ENCODE assay signal across 18 cellular contexts in genomic region chr5:93746406-93747056, GRCh38. TPM values are rescaled to one million over a fixed set of nuclear protein-coding genes. Genes with fewer than 3 reads are reported as not detected.
DNase-seq lines count a peak whose midpoint lies in the region; ATAC-seq and TF ChIP-seq lines count a peak whose summit lies in the region.
"Had no signal": no experiment of that assay in that cellular context is flagged by ENCODE, and none has a peak within 500 bp of the region (broad histone marks: within the 10 kb centered on the region; RNA-seq: fewer than 3 reads in every experiment).

No MANE protein-coding gene starts in this region.

- H3K27ac Mint-ChIP-seq in chondrocyte (ENCODE audit: unreplicated experiment) = peak overlapping the region; percentile 14
- H3K27ac Mint-ChIP-seq: activated CD8-positive, alpha-beta T cell treated with anti-CD3 and anti-CD28 coated beads for 36 hours; activated naive CD4-positive, alpha-beta T cell treated with anti-CD3 and anti-CD28 coated beads, Interleukin-2, amount 50 U/mL, for 24 hours; T-helper 1 cell treated with Interleukin-12 subunit alpha and Interleukin-12 subunit beta and Interleukin-4 antibody, amounts not matched to agents 30 μg/mL and 1 μg/mL, for 36 hours had no signal

- no peaks in the 10 kb centered on the region for H3K9me3 Mint-ChIP-seq in chondrocyte (ENCODE audit: low read depth)
- H3K9me3 Mint-ChIP-seq: activated T-cell treated with anti-CD3 and anti-CD28 coated beads, Interleukin-2, amount 50 U/mL, for 4 hours had no signal

- no peak for TF ChIP-seq CTCF in chondrocyte (IDR thresholded peaks at IDR 0.05)

- H3K27me3 Mint-ChIP-seq in chondrocyte (ENCODE audit: low read depth) = no peaks in the 10 kb centered on the region
- H3K27me3 Mint-ChIP-seq: activated CD8-positive, alpha-beta T cell treated with anti-CD3 and anti-CD28 coated beads for 36 hours; activated naive CD4-positive, alpha-beta T cell treated with anti-CD3 and anti-CD28 coated beads, Interleukin-2, amount 50 U/mL, for 24 hours had no signal

- peaks cover 1% of the 10 kb centered on the region for H3K36me3 Mint-ChIP-seq in chondrocyte (ENCODE audit: low read depth)

- no peak for ATAC-seq in HG03342 (IDR thresholded peaks at IDR 0.05; ENCODE audit: unreplicated experiment)
- no peak for ATAC-seq in HG02588 (IDR thresholded peaks at IDR 0.05; ENCODE audit: unreplicated experiment)
- ATAC-seq: activated CD8-positive, alpha-beta T cell treated with anti-CD3 and anti-CD28 coated beads for 36 hours; activated T-cell treated with anti-CD3 and anti-CD28 coated beads, Interleukin-2, amount 50 U/mL, for 4 hours had no signal

- H3K4me1 Mint-ChIP-seq in chondrocyte (ENCODE audit: low read depth) = peaks cover 7% of the 10 kb centered on the region

- DNase-seq in EH (ENCODE audit: low read depth) = peak; percentile 59
- DNase-seq in OCI-M1 (lab: John Stamatoyannopoulos, UW) = peak; percentile 11
- no peak for DNase-seq in chondrocyte (ENCODE audit: low spot score)
- peak; percentile 59 for DNase-seq in kidney glomerular epithelial cell (lab: John Stamatoyannopoulos, UW)
- no peak for DNase-seq in activated CD4-positive, CD25-positive, alpha-beta regulatory T cell (lab: John Stamatoyannopoulos, UW)
- DNase-seq in activated gamma-delta T cell treated with Interleukin-2 at 50 U/mL for 16 hours = no peak
- DNase-seq: activated CD8-positive, alpha-beta T cell treated with anti-CD3 and anti-CD28 coated beads for 36 hours; activated T-cell treated with anti-CD3 and anti-CD28 coated beads, Interleukin-2, amount 50 U/mL, for 4 hours; MV-4-11; NCI-H2107; NCI-H82; stimulated activated CD4-positive, alpha-beta T cell treated with anti-CD3 and anti-CD28 coated beads, Interleukin-4, amount 100 ng/mL, for 4 hours; stimulated activated CD8-positive, alpha-beta memory T cell treated with anti-CD3 and anti-CD28 coated beads, Interleukin-4, amount 100 ng/mL, for 48 hours; WERI-Rb-1 had no signal

- H3K4me3 Mint-ChIP-seq in chondrocyte (ENCODE audit: unreplicated experiment) = no peak overlapping the region
- H3K4me3 Mint-ChIP-seq: activated CD8-positive, alpha-beta T cell treated with anti-CD3 and anti-CD28 coated beads for 36 hours; activated naive CD4-positive, alpha-beta T cell treated with anti-CD3 and anti-CD28 coated beads, Interleukin-2, amount 50 U/mL, for 24 hours; activated T-cell treated with anti-CD3 and anti-CD28 coated beads, Interleukin-2, amount 50 U/mL, for 4 hours; T-helper 1 cell treated with Interleukin-12 subunit alpha and Interleukin-12 subunit beta and Interleukin-4 antibody, amounts not matched to agents 30 μg/mL and 1 μg/mL, for 36 hours had no signal

RNA-seq across cellular contexts. Expression of gene POU5F2, which starts 5.1 kb away (rescaled TPM):
- 0.45 to 0.92 TPM (median 0.62 TPM) in 3 replicates for total RNA-seq in chondrocyte

Comparison
In these comparisons a context has a peak if more than half of its experiments do, and no peak if none do; other contexts are left out.
1. DNase-seq: peak in EH (single experiment), OCI-M1 (single experiment) and kidney glomerular epithelial cell (single experiment); none in chondrocyte (single experiment), activated CD4-positive, CD25-positive, alpha-beta regulatory T cell (0 of 4) and activated gamma-delta T cell treated with Interleukin-2 at 50 U/mL for 16 hours (single experiment).